1 cellular context compared by ENCODE assay signal in the genomic region with DNA sequence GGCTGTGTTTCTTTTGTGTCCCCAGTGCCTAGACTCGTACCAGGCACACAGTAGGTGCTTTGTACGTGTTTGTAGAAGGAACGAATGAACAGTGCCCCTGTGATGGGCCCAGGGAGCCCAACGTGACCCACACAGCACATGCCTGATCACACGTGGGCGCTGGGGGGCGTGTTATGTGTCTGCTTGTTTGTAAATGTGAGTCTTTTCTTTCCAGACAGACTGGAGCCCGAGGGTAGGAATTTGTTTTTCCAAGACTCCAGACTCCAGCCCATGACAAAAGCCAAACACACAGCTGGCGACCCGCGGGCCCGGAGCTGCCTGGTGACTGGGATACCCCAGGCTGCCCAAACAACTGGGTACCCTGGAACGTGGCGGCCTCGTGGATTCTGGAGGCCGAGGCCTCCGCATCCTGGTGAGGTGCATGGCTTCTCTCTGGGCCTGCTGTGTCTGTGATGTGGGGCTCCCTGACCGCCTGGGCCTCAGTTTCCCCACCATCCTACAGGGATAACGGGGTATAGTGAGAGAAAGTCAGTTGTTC.
TF ChIP-seq lines count a peak whose summit lies in the region.

No MANE protein-coding gene starts in this region.

TF ChIP-seq in H1, 55 proteins besides CTCF, POLR2A, EP300 and RAD21:
- TF ChIP-seq SP2 (IDR thresholded peaks at IDR 0.05; ENCODE audit: low read length): no peak
- no peak for TF ChIP-seq CBX8 (IDR thresholded peaks at IDR 0.05; ENCODE audit: borderline replicate concordance, low read depth, low read length)
- TF ChIP-seq EGR1 (IDR thresholded peaks at IDR 0.05; ENCODE audit: borderline replicate concordance, low read depth, low read length): no peak
- TF ChIP-seq, protein P1, sequence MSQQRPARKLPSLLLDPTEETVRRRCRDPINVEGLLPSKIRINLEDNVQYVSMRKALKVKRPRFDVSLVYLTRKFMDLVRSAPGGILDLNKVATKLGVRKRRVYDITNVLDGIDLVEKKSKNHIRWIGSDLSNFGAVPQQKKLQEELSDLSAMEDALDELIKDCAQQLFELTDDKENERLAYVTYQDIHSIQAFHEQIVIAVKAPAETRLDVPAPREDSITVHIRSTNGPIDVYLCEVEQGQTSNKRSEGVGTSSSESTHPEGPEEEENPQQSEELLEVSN (IDR thresholded peaks at IDR 0.05): no peak
- no peak for TF ChIP-seq HDAC6 (IDR thresholded peaks at IDR 0.05; ENCODE audit: low read depth, low read length)
- no peak for TF ChIP-seq KDM1A (IDR thresholded peaks at IDR 0.05; ENCODE audit: borderline replicate concordance, low read length)
- TF ChIP-seq RXRA (IDR thresholded peaks at IDR 0.05; ENCODE audit: insufficient read depth, low read depth, low read length): no peak
- TF ChIP-seq BCL11A (IDR thresholded peaks at IDR 0.05; ENCODE audit: low read depth in 2 of 2, low read length in 2 of 2): no peak
- no peak for TF ChIP-seq FOSL1 (IDR thresholded peaks at IDR 0.05; ENCODE audit: insufficient read depth, low read depth, low read length)
- no peak for TF ChIP-seq CEBPB (IDR thresholded peaks at IDR 0.05; ENCODE audit: low read depth, low read length)
- no peak for TF ChIP-seq TCF12 (IDR thresholded peaks at IDR 0.05; ENCODE audit: low read depth, low read length)
- TF ChIP-seq, protein P2, sequence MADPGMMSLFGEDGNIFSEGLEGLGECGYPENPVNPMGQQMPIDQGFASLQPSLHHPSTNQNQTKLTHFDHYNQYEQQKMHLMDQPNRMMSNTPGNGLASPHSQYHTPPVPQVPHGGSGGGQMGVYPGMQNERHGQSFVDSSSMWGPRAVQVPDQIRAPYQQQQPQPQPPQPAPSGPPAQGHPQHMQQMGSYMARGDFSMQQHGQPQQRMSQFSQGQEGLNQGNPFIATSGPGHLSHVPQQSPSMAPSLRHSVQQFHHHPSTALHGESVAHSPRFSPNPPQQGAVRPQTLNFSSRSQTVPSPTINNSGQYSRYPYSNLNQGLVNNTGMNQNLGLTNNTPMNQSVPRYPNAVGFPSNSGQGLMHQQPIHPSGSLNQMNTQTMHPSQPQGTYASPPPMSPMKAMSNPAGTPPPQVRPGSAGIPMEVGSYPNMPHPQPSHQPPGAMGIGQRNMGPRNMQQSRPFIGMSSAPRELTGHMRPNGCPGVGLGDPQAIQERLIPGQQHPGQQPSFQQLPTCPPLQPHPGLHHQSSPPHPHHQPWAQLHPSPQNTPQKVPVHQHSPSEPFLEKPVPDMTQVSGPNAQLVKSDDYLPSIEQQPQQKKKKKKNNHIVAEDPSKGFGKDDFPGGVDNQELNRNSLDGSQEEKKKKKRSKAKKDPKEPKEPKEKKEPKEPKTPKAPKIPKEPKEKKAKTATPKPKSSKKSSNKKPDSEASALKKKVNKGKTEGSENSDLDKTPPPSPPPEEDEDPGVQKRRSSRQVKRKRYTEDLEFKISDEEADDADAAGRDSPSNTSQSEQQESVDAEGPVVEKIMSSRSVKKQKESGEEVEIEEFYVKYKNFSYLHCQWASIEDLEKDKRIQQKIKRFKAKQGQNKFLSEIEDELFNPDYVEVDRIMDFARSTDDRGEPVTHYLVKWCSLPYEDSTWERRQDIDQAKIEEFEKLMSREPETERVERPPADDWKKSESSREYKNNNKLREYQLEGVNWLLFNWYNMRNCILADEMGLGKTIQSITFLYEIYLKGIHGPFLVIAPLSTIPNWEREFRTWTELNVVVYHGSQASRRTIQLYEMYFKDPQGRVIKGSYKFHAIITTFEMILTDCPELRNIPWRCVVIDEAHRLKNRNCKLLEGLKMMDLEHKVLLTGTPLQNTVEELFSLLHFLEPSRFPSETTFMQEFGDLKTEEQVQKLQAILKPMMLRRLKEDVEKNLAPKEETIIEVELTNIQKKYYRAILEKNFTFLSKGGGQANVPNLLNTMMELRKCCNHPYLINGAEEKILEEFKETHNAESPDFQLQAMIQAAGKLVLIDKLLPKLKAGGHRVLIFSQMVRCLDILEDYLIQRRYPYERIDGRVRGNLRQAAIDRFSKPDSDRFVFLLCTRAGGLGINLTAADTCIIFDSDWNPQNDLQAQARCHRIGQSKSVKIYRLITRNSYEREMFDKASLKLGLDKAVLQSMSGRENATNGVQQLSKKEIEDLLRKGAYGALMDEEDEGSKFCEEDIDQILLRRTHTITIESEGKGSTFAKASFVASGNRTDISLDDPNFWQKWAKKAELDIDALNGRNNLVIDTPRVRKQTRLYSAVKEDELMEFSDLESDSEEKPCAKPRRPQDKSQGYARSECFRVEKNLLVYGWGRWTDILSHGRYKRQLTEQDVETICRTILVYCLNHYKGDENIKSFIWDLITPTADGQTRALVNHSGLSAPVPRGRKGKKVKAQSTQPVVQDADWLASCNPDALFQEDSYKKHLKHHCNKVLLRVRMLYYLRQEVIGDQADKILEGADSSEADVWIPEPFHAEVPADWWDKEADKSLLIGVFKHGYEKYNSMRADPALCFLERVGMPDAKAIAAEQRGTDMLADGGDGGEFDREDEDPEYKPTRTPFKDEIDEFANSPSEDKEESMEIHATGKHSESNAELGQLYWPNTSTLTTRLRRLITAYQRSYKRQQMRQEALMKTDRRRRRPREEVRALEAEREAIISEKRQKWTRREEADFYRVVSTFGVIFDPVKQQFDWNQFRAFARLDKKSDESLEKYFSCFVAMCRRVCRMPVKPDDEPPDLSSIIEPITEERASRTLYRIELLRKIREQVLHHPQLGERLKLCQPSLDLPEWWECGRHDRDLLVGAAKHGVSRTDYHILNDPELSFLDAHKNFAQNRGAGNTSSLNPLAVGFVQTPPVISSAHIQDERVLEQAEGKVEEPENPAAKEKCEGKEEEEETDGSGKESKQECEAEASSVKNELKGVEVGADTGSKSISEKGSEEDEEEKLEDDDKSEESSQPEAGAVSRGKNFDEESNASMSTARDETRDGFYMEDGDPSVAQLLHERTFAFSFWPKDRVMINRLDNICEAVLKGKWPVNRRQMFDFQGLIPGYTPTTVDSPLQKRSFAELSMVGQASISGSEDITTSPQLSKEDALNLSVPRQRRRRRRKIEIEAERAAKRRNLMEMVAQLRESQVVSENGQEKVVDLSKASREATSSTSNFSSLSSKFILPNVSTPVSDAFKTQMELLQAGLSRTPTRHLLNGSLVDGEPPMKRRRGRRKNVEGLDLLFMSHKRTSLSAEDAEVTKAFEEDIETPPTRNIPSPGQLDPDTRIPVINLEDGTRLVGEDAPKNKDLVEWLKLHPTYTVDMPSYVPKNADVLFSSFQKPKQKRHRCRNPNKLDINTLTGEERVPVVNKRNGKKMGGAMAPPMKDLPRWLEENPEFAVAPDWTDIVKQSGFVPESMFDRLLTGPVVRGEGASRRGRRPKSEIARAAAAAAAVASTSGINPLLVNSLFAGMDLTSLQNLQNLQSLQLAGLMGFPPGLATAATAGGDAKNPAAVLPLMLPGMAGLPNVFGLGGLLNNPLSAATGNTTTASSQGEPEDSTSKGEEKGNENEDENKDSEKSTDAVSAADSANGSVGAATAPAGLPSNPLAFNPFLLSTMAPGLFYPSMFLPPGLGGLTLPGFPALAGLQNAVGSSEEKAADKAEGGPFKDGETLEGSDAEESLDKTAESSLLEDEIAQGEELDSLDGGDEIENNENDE (IDR thresholded peaks at IDR 0.05; ENCODE audit: insufficient replicate concordance, low read length): no peak
- no peak for TF ChIP-seq SP4 (IDR thresholded peaks at IDR 0.05; ENCODE audit: low read length)
- TF ChIP-seq ASH2L (IDR thresholded peaks at IDR 0.05; ENCODE audit: low read length): no peak
- TF ChIP-seq KDM4A (IDR thresholded peaks at IDR 0.05; ENCODE audit: low read depth, low read length, severe bottlenecking): no peak
- TF ChIP-seq CTBP2 (IDR thresholded peaks at IDR 0.05; ENCODE audit: borderline replicate concordance, insufficient read depth, insufficient read length, low read length): no peak
- no peak for TF ChIP-seq SUZ12 (IDR thresholded peaks at IDR 0.05; ENCODE audit: low read length)
- no peak for TF ChIP-seq POU5F1 (IDR thresholded peaks at IDR 0.05; ENCODE audit: low read depth, low read length)
- no peak for TF ChIP-seq SIN3A (conservative IDR thresholded peaks at IDR 0.05 in 1 of 2, IDR thresholded peaks at IDR 0.05 in 1 of 2; ENCODE audit: low read depth in 1 of 2, low read length in 2 of 2)
- no peak for TF ChIP-seq SIRT6 (IDR thresholded peaks at IDR 0.05; ENCODE audit: low read length)
